Comparison of ENCODE assay signal across 10 cellular contexts in genomic region chr4:18075823-18076433, GRCh38. TPM values are rescaled to one million over a fixed set of nuclear protein-coding genes. Genes with fewer than 3 reads are reported as not detected.
DNase-seq lines count a peak whose midpoint lies in the region; ATAC-seq and TF ChIP-seq lines count a peak whose summit lies in the region.
"Had no signal": no experiment of that assay in that cellular context is flagged by ENCODE, and none has a peak within 500 bp of the region (broad histone marks: within the 10 kb centered on the region; RNA-seq: fewer than 3 reads in every experiment).

No MANE protein-coding gene starts in this region.

- H3K36me3 Mint-ChIP-seq in endodermal cell (ENCODE audit: low read depth), result no peaks in the 10 kb centered on the region
- H3K36me3 Mint-ChIP-seq: activated naive CD4-positive, alpha-beta T cell treated with anti-CD3 and anti-CD28 coated beads, Interleukin-2, amount 50 U/mL, for 24 hours had no signal

- DNase-seq in NCI-H2171 treated with DMSO at 0.1 percent for 48 hours (lab: John Stamatoyannopoulos, UW), result peak; percentile 12
- no peak for DNase-seq in NCI-H2171 (lab: John Stamatoyannopoulos, UW)
- peak; percentile 14 for DNase-seq in SKM-1 treated with dmso at 0.1 percent for 144 hours (lab: John Stamatoyannopoulos, UW; ENCODE audit: unreplicated experiment)
- peak; percentile 81 for DNase-seq in endodermal cell
- DNase-seq in gastrocnemius medialis, result peak in 1 of 2 donors; percentile 12
- no peak for DNase-seq in HPDE6-E6E7 (ENCODE audit: extremely low spot score)

- H3K9me3 ChIP-seq in endodermal cell (ENCODE audit: control insufficient read depth, low read length), result no peaks in the 10 kb centered on the region
- no peaks in the 10 kb centered on the region for H3K9me3 ChIP-seq in gastrocnemius medialis

- H3K4me1 ChIP-seq in endodermal cell (ENCODE audit: control insufficient read depth, insufficient read depth, low read length) (no peaks in the 10 kb centered on the region), gastrocnemius medialis (no peaks in the 10 kb centered on the region)

- in situ Hi-C loops in gastrocnemius medialis (cut with MboI; ENCODE audit: low sequenced_read_pairs in 4 of 4), result no loop called here

- H3K9me3 Mint-ChIP-seq in endodermal cell, result peaks cover 6% of the 10 kb centered on the region

- no peak overlapping the region for H3K9ac ChIP-seq in endodermal cell (ENCODE audit: extremely low read depth, low read length, poor library complexity, severe bottlenecking)
- H3K9ac ChIP-seq: BLaER1 treated with 17β-estradiol and CSF1 and Interleukin-3, amounts not matched to agents 10 nM and 100 nM had no signal

- H3K4me3 Mint-ChIP-seq in endodermal cell, result no peak overlapping the region
- H3K4me3 Mint-ChIP-seq: activated naive CD4-positive, alpha-beta T cell treated with anti-CD3 and anti-CD28 coated beads, Interleukin-2, amount 50 U/mL, for 24 hours had no signal

- whole genome bisulfite sequencing in endodermal cell (ENCODE audit: insufficient coverage in 1 of 2, insufficient read length in 1 of 2), 2 experiments, result 84 to 90% methylated on average over 6 to 8 of the region's 8 CpGs

- TF ChIP-seq CTCF in endodermal cell (conservative IDR thresholded peaks at IDR 0.05), result peak; percentile 67
- peak in 3 of 5 experiments; percentile 5 to 45 (median 43) for TF ChIP-seq CTCF in gastrocnemius medialis (IDR thresholded peaks at IDR 0.05 in 4 of 5, conservative IDR thresholded peaks at IDR 0.05 in 1 of 5)

- no peaks in the 10 kb centered on the region for H3K4me1 Mint-ChIP-seq in endodermal cell

- peaks cover 11% of the 10 kb centered on the region for H3K27me3 ChIP-seq in endodermal cell (ENCODE audit: control insufficient read depth, insufficient read depth, low read length, poor library complexity, severe bottlenecking)
- H3K27me3 ChIP-seq in gastrocnemius medialis, result no peaks in the 10 kb centered on the region
- H3K27me3 ChIP-seq: BLaER1 treated with 17β-estradiol and CSF1 and Interleukin-3, amounts not matched to agents 10 nM and 100 nM had no signal

- intact Hi-C loops in gastrocnemius medialis (cut with DNase I; ENCODE audit: low total_unique reads), result no loop called here

- peaks cover 55% of the 10 kb centered on the region for H3K27me3 Mint-ChIP-seq in endodermal cell (ENCODE audit: insufficient read depth)

- H3K4me3 ChIP-seq in endodermal cell (ENCODE audit: low read length) (no peak overlapping the region), gastrocnemius medialis (no peak overlapping the region)
- H3K4me3 ChIP-seq: BLaER1 treated with 17β-estradiol and CSF1 and Interleukin-3, amounts not matched to agents 10 nM and 100 nM had no signal

- ATAC-seq in HG03354 (IDR thresholded peaks at IDR 0.05; ENCODE audit: poor library complexity, severe bottlenecking, unreplicated experiment) (peak; percentile 84), gastrocnemius medialis (peak in 1 of 2 donors; percentile 42), HG02588 (IDR thresholded peaks at IDR 0.05; ENCODE audit: unreplicated experiment) (no peak)

- H3K27ac Mint-ChIP-seq in endodermal cell, result no peak overlapping the region
- H3K27ac Mint-ChIP-seq: activated naive CD4-positive, alpha-beta T cell treated with anti-CD3 and anti-CD28 coated beads, Interleukin-2, amount 50 U/mL, for 24 hours had no signal

- H3K27ac ChIP-seq in endodermal cell (ENCODE audit: low read depth, low read length) (no peak overlapping the region), gastrocnemius medialis (no peak overlapping the region)
- H3K27ac ChIP-seq: BLaER1 treated with 17β-estradiol and CSF1 and Interleukin-3, amounts not matched to agents 10 nM and 100 nM had no signal

- TF ChIP-seq POLR2A in gastrocnemius medialis (IDR thresholded peaks at IDR 0.05), result no peak

- H3K36me3 ChIP-seq in endodermal cell (ENCODE audit: control insufficient read depth, insufficient read depth, low read length), result no peaks in the 10 kb centered on the region
- H3K36me3 ChIP-seq in gastrocnemius medialis, result no peaks in the 10 kb centered on the region
- H3K36me3 ChIP-seq: BLaER1 treated with 17β-estradiol and CSF1 and Interleukin-3, amounts not matched to agents 10 nM and 100 nM had no signal

RNA-seq across cellular contexts. Expression of gene LCORL, which starts 54.4 kb away (rescaled TPM):
- total RNA-seq in endodermal cell, result 10 to 100 TPM; 20.4 to 34.5 TPM
- polyA plus RNA-seq in endodermal cell (2013, experiment 1 of 2), result 43.8 TPM
- 41.0 TPM for polyA plus RNA-seq in endodermal cell (2013, experiment 2 of 2)
- total RNA-seq in gastrocnemius medialis, result 10 to 100 TPM; 12.8 to 34.7 (median 26.1) TPM

Comparison
In these comparisons a context has a peak if more than half of its experiments do, and no peak if none do; other contexts are left out.
1. DNase-seq: peak in NCI-H2171 treated with DMSO at 0.1 percent for 48 hours (single experiment), SKM-1 treated with dmso at 0.1 percent for 144 hours (single experiment) and endodermal cell (single experiment); none in NCI-H2171 (single experiment) and HPDE6-E6E7 (single experiment).